Comparison of ENCODE assay signal across 25 cellular contexts in genomic region chr13:42577538-42577937, GRCh38. TPM values are rescaled to one million over a fixed set of nuclear protein-coding genes. Genes with fewer than 3 reads are reported as not detected.
DNase-seq lines count a peak whose midpoint lies in the region; ATAC-seq, FAIRE-seq and TF ChIP-seq lines count a peak whose summit lies in the region.
"Had no signal": no experiment of that assay in that cellular context is flagged by ENCODE, and none has a peak within 500 bp of the region (broad histone marks: within the 10 kb centered on the region; RNA-seq: fewer than 3 reads in every experiment).

No MANE protein-coding gene starts in this region.

- peak overlapping the region; percentile 44 for H3K4me3 Mint-ChIP-seq in activated CD4-positive, alpha-beta memory T cell treated with anti-CD3 and anti-CD28 coated beads, Interleukin-2, amount 10 ng/mL, durations not matched to agents 7 days and 5 days
- H3K4me3 Mint-ChIP-seq in immature natural killer cell: peak overlapping the region; percentile 6 to 60 (median 12)

- CTCF ChIA-PET in activated CD4-positive, alpha-beta memory T cell treated with anti-CD3 and anti-CD28 coated beads, Interleukin-2, amount 10 ng/mL, durations not matched to agents 7 days and 5 days (lab: Charles Lee): no interaction called here

- H3K27ac Mint-ChIP-seq in activated CD4-positive, alpha-beta memory T cell treated with anti-CD3 and anti-CD28 coated beads, Interleukin-2, amount 10 ng/mL, durations not matched to agents 7 days and 5 days: peak overlapping the region; percentile 80
- peak overlapping the region in 3 of 6 donors; percentile 1 to 77 (median 28) for H3K27ac Mint-ChIP-seq in immature natural killer cell
- H3K27ac Mint-ChIP-seq: CD4-positive, alpha-beta memory T cell had no signal

- peak overlapping the region; percentile 67; the same call in 1 of the 2 replicates for H3K4me3 ChIP-seq in GM12864 (ENCODE audit: low read depth, low read length)
- H3K4me3 ChIP-seq: A549; BLaER1 treated with 17β-estradiol and CSF1 and Interleukin-3, amounts not matched to agents 10 nM and 100 nM had no signal

- ATAC-seq in GM18861 (IDR thresholded peaks at IDR 0.05; ENCODE audit: unreplicated experiment): no peak
- ATAC-seq: A549 had no signal

- no peaks in the 10 kb centered on the region for H3K9me3 Mint-ChIP-seq in activated CD4-positive, alpha-beta memory T cell treated with anti-CD3 and anti-CD28 coated beads, Interleukin-2, amount 10 ng/mL, durations not matched to agents 7 days and 5 days
- H3K9me3 Mint-ChIP-seq in immature natural killer cell: peaks cover 0 to 4% (median 0%) of the 10 kb centered on the region in 6 donors
- H3K9me3 Mint-ChIP-seq: CD4-positive, alpha-beta memory T cell had no signal

- H3K36me3 Mint-ChIP-seq in activated CD4-positive, alpha-beta memory T cell treated with anti-CD3 and anti-CD28 coated beads, Interleukin-2, amount 10 ng/mL, durations not matched to agents 7 days and 5 days (ENCODE audit: low read depth): peaks cover 20% of the 10 kb centered on the region
- no peaks in the 10 kb centered on the region for H3K36me3 Mint-ChIP-seq in immature natural killer cell
- H3K36me3 Mint-ChIP-seq: CD4-positive, alpha-beta memory T cell had no signal

- TF ChIP-seq CTCF in GM12864 (IDR thresholded peaks at IDR 0.05; ENCODE audit: low read depth, low read length, missing control alignments): no peak

- DNase-seq in GM12864 (ENCODE audit: low read depth): no peak
- DNase-seq in GM18507 (ENCODE audit: extremely low spot score, insufficient read length, low read depth): no peak
- DNase-seq in activated CD4-positive, alpha-beta memory T cell treated with anti-CD3 and anti-CD28 coated beads, Interleukin-2, amount 10 ng/mL, durations not matched to agents 7 days and 5 days: no peak
- peak in 1 of 3 donors; percentile 13 for DNase-seq in immature natural killer cell
- no peak for DNase-seq in anterior cingulate cortex (lab: John Stamatoyannopoulos, UW)
- no peak for DNase-seq in NCI-H526 (lab: John Stamatoyannopoulos, UW)
- DNase-seq: AML-193, COR-L47, GOT3, HCEC 1CT, IMR-90, KG1, MM.1S, NCI-H1694, NCI-H2029 treated with DMSO at 0.1 percent for 48 hours, NCI-H446 treated with DMSO at 0.1 percent for 48 hours, NCI-H69, RPMI8226, SHP77 had no signal

- peak; percentile 48 for FAIRE-seq in GM18507 (lab: Jason Lieb, UNC)
- FAIRE-seq: A549, G401.6 had no signal

- peaks cover 49% of the 10 kb centered on the region for H3K4me1 Mint-ChIP-seq in activated CD4-positive, alpha-beta memory T cell treated with anti-CD3 and anti-CD28 coated beads, Interleukin-2, amount 10 ng/mL, durations not matched to agents 7 days and 5 days
- H3K4me1 Mint-ChIP-seq in immature natural killer cell: peaks cover 51 to 72% of the 10 kb centered on the region in 2 donors

- H3K27me3 Mint-ChIP-seq in activated CD4-positive, alpha-beta memory T cell treated with anti-CD3 and anti-CD28 coated beads, Interleukin-2, amount 10 ng/mL, durations not matched to agents 7 days and 5 days: peaks cover 17% of the 10 kb centered on the region
- peaks cover 9 to 14% (median 10%) of the 10 kb centered on the region in 3 donors for H3K27me3 Mint-ChIP-seq in immature natural killer cell (ENCODE audit: low read depth in 3 of 3)

- POLR2A ChIA-PET in activated CD4-positive, alpha-beta memory T cell treated with anti-CD3 and anti-CD28 coated beads, Interleukin-2, amount 10 ng/mL, durations not matched to agents 7 days and 5 days (lab: Charles Lee): interaction anchor here (1.2 to 2.0 kb wide), 2 partner anchors 182 to 305 kb away, joined by 3 to 6 read pairs; no protein-coding TSS in a partner anchor

RNA-seq across cellular contexts. Expression of gene TNFSF11, which starts 3.6 kb away (rescaled TPM):
- 1 to 10 TPM; 7.5 to 7.6 TPM for total RNA-seq in activated CD4-positive, alpha-beta memory T cell treated with anti-CD3 and anti-CD28 coated beads, Interleukin-2, amount 10 ng/mL, durations not matched to agents 7 days and 5 days
- polyA plus RNA-seq in immature natural killer cell: 1 to 10 TPM; 2.6 to 3.7 (median 2.7) TPM
- total RNA-seq: IMR-90, SK-MEL-5 had no signal
- polyA plus RNA-seq: A549, IMR-90 had no signal
